ENCODE assay signal across 8 cellular contexts in genomic region chr1:179955318-179955638, GRCh38. TPM values are rescaled to one million over a fixed set of nuclear protein-coding genes. Genes with fewer than 3 reads are reported as not detected.
DNase-seq lines count a peak whose midpoint lies in the region; ATAC-seq, FAIRE-seq and TF ChIP-seq lines count a peak whose summit lies in the region.

No MANE protein-coding gene starts in this region.

- H3K4me1 ChIP-seq in KMS-11 (ENCODE audit: low read depth, poor library complexity, severe bottlenecking) (peaks cover 34% of the 10 kb centered on the region), adipocyte (ENCODE audit: control insufficient read depth, insufficient read depth, low read length) (peaks cover 27% of the 10 kb centered on the region), kidney (ENCODE audit: control insufficient read depth in 1 of 2, insufficient read depth in 1 of 2, low read depth in 1 of 2, low read length in 2 of 2) (peaks cover 4 to 5% of the 10 kb centered on the region in 2 donors), subcutaneous abdominal adipose tissue (ENCODE audit: control insufficient read depth in 5 of 5, insufficient read depth in 5 of 5, low read length in 5 of 5) (peaks cover 3 to 32% (median 29%) of the 10 kb centered on the region in 5 donors)

- H3K4me3 ChIP-seq in KMS-11 (IDR thresholded peaks at IDR 0.05; ENCODE audit: insufficient read depth, low read depth, low read length) (peak overlapping the region; percentile 98), adipocyte (ENCODE audit: low read length) (peak overlapping the region; percentile 95), kidney (ENCODE audit: low read length in 2 of 2) (peak overlapping the region; percentile 91 to 99), subcutaneous abdominal adipose tissue (ENCODE audit: low read depth in 1 of 5, low read length in 5 of 5) (peak overlapping the region; percentile 80 to 98 (median 96))

- TF ChIP-seq CTCF in KMS-11 (conservative IDR thresholded peaks at IDR 0.05; ENCODE audit: low read depth, low read length) (no peak), kidney (IDR thresholded peaks at IDR 0.05; ENCODE audit: borderline replicate concordance, extremely low read depth, insufficient read depth) (no peak)

- intact Hi-C loops in kidney (cut with DNase I): no loop called here

- no peaks in the 10 kb centered on the region for H3K36me3 ChIP-seq in KMS-11 (ENCODE audit: insufficient read depth)
- no peaks in the 10 kb centered on the region for H3K36me3 ChIP-seq in adipocyte (ENCODE audit: control insufficient read depth, insufficient read depth, low read length, severe bottlenecking)
- H3K36me3 ChIP-seq in kidney (ENCODE audit: control insufficient read depth in 1 of 2, insufficient read depth in 2 of 2, low read length in 2 of 2): no peaks in the 10 kb centered on the region
- H3K36me3 ChIP-seq in subcutaneous abdominal adipose tissue (ENCODE audit: control insufficient read depth in 5 of 5, insufficient read depth in 5 of 5, low read length in 5 of 5): no peaks in the 10 kb centered on the region

- DNase-seq in NOMO-1 (lab: John Stamatoyannopoulos, UW; ENCODE audit: unreplicated experiment in 2 of 2) (peak; percentile 17 to 52), NOMO-1 treated with dmso at 0.1 percent for 144 hours (lab: John Stamatoyannopoulos, UW; ENCODE audit: unreplicated experiment) (no peak), adipocyte (ENCODE audit: low read depth) (peak; percentile 55), kidney (no peak)

- no peaks in the 10 kb centered on the region for H3K9me3 ChIP-seq in adipocyte (ENCODE audit: control insufficient read depth, low read length)
- no peaks in the 10 kb centered on the region for H3K9me3 ChIP-seq in kidney (ENCODE audit: control insufficient read depth in 1 of 2, low read length in 2 of 2)
- no peaks in the 10 kb centered on the region for H3K9me3 ChIP-seq in subcutaneous abdominal adipose tissue (ENCODE audit: control insufficient read depth in 5 of 5, low read length in 5 of 5)

- peaks cover 21% of the 10 kb centered on the region; the same call in 1 of the 2 replicates for H4K20me1 ChIP-seq in KMS-11 (ENCODE audit: insufficient read depth)

- H2AFZ ChIP-seq in KMS-11 (ENCODE audit: low read depth): peak overlapping the region; percentile 95

- FAIRE-seq in kidney (lab: Jason Lieb, UNC): no peak

- ATAC-seq in GM19467 (IDR thresholded peaks at IDR 0.05; ENCODE audit: unreplicated experiment) (no peak), HG02798 (IDR thresholded peaks at IDR 0.05; ENCODE audit: poor library complexity, unreplicated experiment) (no peak)

- H3K4me2 ChIP-seq in KMS-11: peak overlapping the region; percentile 86

- H3K27ac ChIP-seq in KMS-11: peak overlapping the region; percentile 75; the same call in 1 of the 2 replicates
- H3K27ac ChIP-seq in kidney (ENCODE audit: low read depth in 2 of 2, low read length in 2 of 2): peak overlapping the region; percentile 86 to 96
- H3K27ac ChIP-seq in subcutaneous abdominal adipose tissue (ENCODE audit: low read depth, low read length): peak overlapping the region; percentile 91

- H3K27me3 ChIP-seq in KMS-11 (ENCODE audit: insufficient read depth, low read depth): no peaks in the 10 kb centered on the region
- no peaks in the 10 kb centered on the region for H3K27me3 ChIP-seq in adipocyte (replicated peaks; ENCODE audit: control insufficient read depth, insufficient read depth, low read length)
- H3K27me3 ChIP-seq in subcutaneous abdominal adipose tissue (ENCODE audit: control insufficient read depth in 5 of 5, insufficient read depth in 4 of 5, low read length in 5 of 5): no peaks in the 10 kb centered on the region

- peaks cover 53% of the 10 kb centered on the region for H3K79me2 ChIP-seq in KMS-11 (ENCODE audit: insufficient read depth, low read depth)

- peak overlapping the region; percentile 87 for H3K9ac ChIP-seq in KMS-11
- H3K9ac ChIP-seq in adipocyte (ENCODE audit: low read length): peak overlapping the region; percentile 92
- H3K9ac ChIP-seq in kidney (ENCODE audit: low read length in 2 of 2): peak overlapping the region; percentile 89 to 95
- H3K9ac ChIP-seq in subcutaneous abdominal adipose tissue (ENCODE audit: low read length in 5 of 5): peak overlapping the region; percentile 89 to 98 (median 95)

RNA-seq across cellular contexts. Expression of gene CEP350, which starts 0.7 kb away (rescaled TPM):
- total RNA-seq in kidney: 46.5 TPM
- polyA plus RNA-seq in kidney (ENCODE audit: insufficient read depth, low read depth, low replicate concordance): 2.8 TPM

Comparison
In these comparisons a context has a peak if more than half of its experiments do, and no peak if none do; other contexts are left out.
1. DNase-seq: peak in NOMO-1 (2 of 2) and adipocyte (single experiment); none in NOMO-1 treated with dmso at 0.1 percent for 144 hours (single experiment) and kidney (single experiment).
2. Peak in every context shown above with its lines, with median percentiles within 50 percentile points of each other: H3K27ac ChIP-seq, H3K4me3 ChIP-seq and H3K9ac ChIP-seq.